In genomic region chr14:63840981-63841380, GRCh38 we compare ENCODE assay signal across 8 cellular contexts. TPM values are rescaled to one million over a fixed set of nuclear protein-coding genes. Genes with fewer than 3 reads are reported as not detected.
DNase-seq lines count a peak whose midpoint lies in the region; ATAC-seq, FAIRE-seq and TF ChIP-seq lines count a peak whose summit lies in the region.

No MANE protein-coding gene starts in this region.

- H3K27ac Mint-ChIP-seq in T-helper 2 cell treated with Interferon-gamma antibody and Interleukin-4, amounts not matched to agents 5 μg/mL and 100 μg/mL, for 36 hours = no peak overlapping the region
- no peak overlapping the region for H3K27ac Mint-ChIP-seq in stimulated activated naive CD8-positive, alpha-beta T cell treated with anti-CD3 and anti-CD28 coated beads, Interleukin-15, amount 100 ng/mL, for 72 hours

- no peaks in the 10 kb centered on the region for H3K27me3 Mint-ChIP-seq in T-helper 2 cell treated with Interferon-gamma antibody and Interleukin-4, amounts not matched to agents 5 μg/mL and 100 μg/mL, for 36 hours (ENCODE audit: low read depth)
- H3K27me3 Mint-ChIP-seq in activated T-cell treated with anti-CD3 and anti-CD28 coated beads, Interleukin-2, amount 50 U/mL, for 4 hours (ENCODE audit: low read depth) = no peaks in the 10 kb centered on the region
- H3K27me3 Mint-ChIP-seq in stimulated activated naive CD8-positive, alpha-beta T cell treated with anti-CD3 and anti-CD28 coated beads, Interleukin-15, amount 100 ng/mL, for 72 hours = no peaks in the 10 kb centered on the region

- peak in 1 of 2 donors; percentile 52 for ATAC-seq in activated T-cell treated with anti-CD3 and anti-CD28 coated beads, Interleukin-2, amount 50 U/mL, for 4 hours
- ATAC-seq in stimulated activated naive CD8-positive, alpha-beta T cell treated with anti-CD3 and anti-CD28 coated beads, Interleukin-15, amount 100 ng/mL, for 72 hours = peak; percentile 70
- ATAC-seq in HG02759 (IDR thresholded peaks at IDR 0.05; ENCODE audit: unreplicated experiment) (no peak), SK-N-SH treated with all-trans-retinoic acid at 6 μM for 48 hours (no peak), HG03520 (IDR thresholded peaks at IDR 0.05; ENCODE audit: unreplicated experiment) (no peak)

- peaks cover 3% of the 10 kb centered on the region for H3K4me1 Mint-ChIP-seq in T-helper 2 cell treated with Interferon-gamma antibody and Interleukin-4, amounts not matched to agents 5 μg/mL and 100 μg/mL, for 36 hours (ENCODE audit: low read depth)
- peaks cover under 1% of the 10 kb centered on the region for H3K4me1 Mint-ChIP-seq in activated T-cell treated with anti-CD3 and anti-CD28 coated beads, Interleukin-2, amount 50 U/mL, for 4 hours (ENCODE audit: low read depth)
- peaks cover 6% of the 10 kb centered on the region for H3K4me1 Mint-ChIP-seq in stimulated activated naive CD8-positive, alpha-beta T cell treated with anti-CD3 and anti-CD28 coated beads, Interleukin-15, amount 100 ng/mL, for 72 hours

- H3K4me3 ChIP-seq in kidney (ENCODE audit: low read length in 2 of 2) = no peak overlapping the region

- peaks cover 5% of the 10 kb centered on the region for H3K9me3 Mint-ChIP-seq in T-helper 2 cell treated with Interferon-gamma antibody and Interleukin-4, amounts not matched to agents 5 μg/mL and 100 μg/mL, for 36 hours
- H3K9me3 Mint-ChIP-seq in activated T-cell treated with anti-CD3 and anti-CD28 coated beads, Interleukin-2, amount 50 U/mL, for 4 hours = no peaks in the 10 kb centered on the region
- peaks cover 5 to 8% of the 10 kb centered on the region in 2 donors for H3K9me3 Mint-ChIP-seq in stimulated activated naive CD8-positive, alpha-beta T cell treated with anti-CD3 and anti-CD28 coated beads, Interleukin-15, amount 100 ng/mL, for 72 hours

- peak; percentile 18 for TF ChIP-seq CTCF in kidney (IDR thresholded peaks at IDR 0.05; ENCODE audit: borderline replicate concordance, extremely low read depth, insufficient read depth)

- H3K9ac ChIP-seq in kidney (ENCODE audit: low read length in 2 of 2) = no peak overlapping the region

- no peaks in the 10 kb centered on the region for H3K4me1 ChIP-seq in kidney (ENCODE audit: control insufficient read depth in 1 of 2, insufficient read depth in 1 of 2, low read depth in 1 of 2, low read length in 2 of 2)

- H3K36me3 Mint-ChIP-seq in T-helper 2 cell treated with Interferon-gamma antibody and Interleukin-4, amounts not matched to agents 5 μg/mL and 100 μg/mL, for 36 hours (ENCODE audit: low read depth) = no peaks in the 10 kb centered on the region
- H3K36me3 Mint-ChIP-seq in activated T-cell treated with anti-CD3 and anti-CD28 coated beads, Interleukin-2, amount 50 U/mL, for 4 hours (ENCODE audit: insufficient read depth) = no peaks in the 10 kb centered on the region

- no peak overlapping the region for H3K27ac ChIP-seq in kidney (ENCODE audit: low read depth in 2 of 2, low read length in 2 of 2)

- peaks cover 0 to 5% of the 10 kb centered on the region in 2 donors for H3K9me3 ChIP-seq in kidney (ENCODE audit: control insufficient read depth in 1 of 2, low read length in 2 of 2)

- no peak overlapping the region for H3K4me3 Mint-ChIP-seq in T-helper 2 cell treated with Interferon-gamma antibody and Interleukin-4, amounts not matched to agents 5 μg/mL and 100 μg/mL, for 36 hours
- no peak overlapping the region for H3K4me3 Mint-ChIP-seq in activated T-cell treated with anti-CD3 and anti-CD28 coated beads, Interleukin-2, amount 50 U/mL, for 4 hours
- H3K4me3 Mint-ChIP-seq in stimulated activated naive CD8-positive, alpha-beta T cell treated with anti-CD3 and anti-CD28 coated beads, Interleukin-15, amount 100 ng/mL, for 72 hours = no peak overlapping the region

- H3K36me3 ChIP-seq in kidney (ENCODE audit: control insufficient read depth in 1 of 2, insufficient read depth in 2 of 2, low read length in 2 of 2) = no peaks in the 10 kb centered on the region

- DNase-seq in T-helper 2 cell (peak; percentile 23 to 46 (median 33)), kidney (no peak)
- no peak for DNase-seq in T-helper 2 cell treated with Interferon-gamma antibody and Interleukin-4, amounts not matched to agents 5 μg/mL and 100 μg/mL, for 36 hours (ENCODE audit: low spot score)
- DNase-seq in activated T-cell treated with anti-CD3 and anti-CD28 coated beads, Interleukin-2, amount 50 U/mL, for 4 hours = peak; percentile 66
- DNase-seq in stimulated activated naive CD8-positive, alpha-beta T cell treated with anti-CD3 and anti-CD28 coated beads, Interleukin-15, amount 100 ng/mL, for 72 hours = peak; percentile 12 to 44

- no peak for FAIRE-seq in kidney (lab: Jason Lieb, UNC)

- intact Hi-C loops in kidney (cut with DNase I) = no loop called here

TF ChIP-seq in SK-N-SH treated with all-trans-retinoic acid at 6 μM for 48 hours, 23 proteins besides CTCF, POLR2A, EP300 and RAD21:
- TF ChIP-seq BACH2 (CRISPR knock-in tag; IDR thresholded peaks at IDR 0.05; ENCODE audit: borderline replicate concordance) (no peak), ESRRG (CRISPR knock-in tag; IDR thresholded peaks at IDR 0.05) (no peak), TOX (CRISPR knock-in tag; IDR thresholded peaks at IDR 0.05; ENCODE audit: borderline replicate concordance) (no peak), GLIS3 (CRISPR knock-in tag; IDR thresholded peaks at IDR 0.05) (no peak), SNAI2 (CRISPR knock-in tag; IDR thresholded peaks at IDR 0.05) (no peak), POU6F1 (CRISPR knock-in tag; IDR thresholded peaks at IDR 0.05; ENCODE audit: borderline replicate concordance, low read depth) (no peak), ZNF565 (CRISPR knock-in tag; conservative IDR thresholded peaks at IDR 0.05; ENCODE audit: low read depth) (no peak), PATZ1 (CRISPR knock-in tag; IDR thresholded peaks at IDR 0.05; ENCODE audit: borderline replicate concordance) (no peak), RARB (CRISPR knock-in tag; IDR thresholded peaks at IDR 0.05) (no peak), CREB5 (CRISPR knock-in tag; IDR thresholded peaks at IDR 0.05; ENCODE audit: low read depth) (no peak), PPARA (CRISPR knock-in tag; IDR thresholded peaks at IDR 0.05; ENCODE audit: borderline replicate concordance) (no peak), ZC3H10 (CRISPR knock-in tag; IDR thresholded peaks at IDR 0.05) (no peak), CSDC2 (CRISPR knock-in tag; IDR thresholded peaks at IDR 0.05) (no peak), ZNF70 (CRISPR knock-in tag; IDR thresholded peaks at IDR 0.05) (no peak), ZFP30 (CRISPR knock-in tag; IDR thresholded peaks at IDR 0.05) (no peak)

RNA-seq across cellular contexts. Expression of gene SYNE2, which starts 11.8 kb away (rescaled TPM):
- total RNA-seq in activated T-cell treated with anti-CD3 and anti-CD28 coated beads, Interleukin-2, amount 50 U/mL, for 4 hours = 10 to 100 TPM in 1 of 3 donors, 1 to 10 TPM in 2; 6.9 to 11.5 (median 8.6) TPM
- total RNA-seq in kidney = 461 TPM
- polyA plus RNA-seq in kidney (ENCODE audit: insufficient read depth, low read depth, low replicate concordance) = 65.9 TPM

Comparison
In these comparisons a context has a peak if more than half of its experiments do, and no peak if none do; other contexts are left out.
1. DNase-seq: peak in T-helper 2 cell (5 of 5), activated T-cell treated with anti-CD3 and anti-CD28 coated beads, Interleukin-2, amount 50 U/mL, for 4 hours (single experiment) and stimulated activated naive CD8-positive, alpha-beta T cell treated with anti-CD3 and anti-CD28 coated beads, Interleukin-15, amount 100 ng/mL, for 72 hours (2 of 2); none in T-helper 2 cell treated with Interferon-gamma antibody and Interleukin-4, amounts not matched to agents 5 μg/mL and 100 μg/mL, for 36 hours (single experiment) and kidney (single experiment).
2. RNA of gene SYNE2, which starts 11.8 kb away (total RNA-seq): 461 TPM in kidney (single experiment); 6.9 to 11.5 TPM in activated T-cell treated with anti-CD3 and anti-CD28 coated beads, Interleukin-2, amount 50 U/mL, for 4 hours; every median in the first group is over 10 times any median in the second.